ENCODE assay signal across 17 cellular contexts in genomic region chr21:27363719-27364479, GRCh38.
DNase-seq lines count a peak whose midpoint lies in the region; FAIRE-seq and TF ChIP-seq lines count a peak whose summit lies in the region.
"Had no signal": no experiment of that assay in that cellular context is flagged by ENCODE, and none has a peak within 500 bp of the region (broad histone marks: within the 10 kb centered on the region; RNA-seq: fewer than 3 reads in every experiment).

No MANE protein-coding gene starts in this region.

- TF ChIP-seq RAD21 in SK-N-SH (IDR thresholded peaks at IDR 0.05; ENCODE audit: low read length) = no peak

- no peaks in the 10 kb centered on the region for H3K79me2 ChIP-seq in SK-N-SH (ENCODE audit: insufficient read depth)

- H3K36me3 Mint-ChIP-seq in CD8-positive, alpha-beta memory T cell = no peaks in the 10 kb centered on the region

- H3K27me3 Mint-ChIP-seq in CD8-positive, alpha-beta memory T cell = no peaks in the 10 kb centered on the region
- H3K27me3 Mint-ChIP-seq: CD4-positive, alpha-beta T cell had no signal

- 49% methylated on average over 3 of the region's 3 CpGs for WGBS in SK-N-SH (ENCODE audit: low lambda C conversion rate)

- H3K4me2 ChIP-seq in SK-N-SH = no peak overlapping the region

- no peak overlapping the region for H3K4me3 ChIP-seq in AG10803 (ENCODE audit: low read length)
- H3K4me3 ChIP-seq in SK-N-SH (ENCODE audit: low read depth in 2 of 2, low read length in 1 of 2) = no peak overlapping the region
- H3K4me3 ChIP-seq in CD8-positive, alpha-beta memory T cell (ENCODE audit: low read length) = no peak overlapping the region
- H3K4me3 ChIP-seq: HAP-1 had no signal

- no peaks in the 10 kb centered on the region for H4K20me1 ChIP-seq in SK-N-SH (ENCODE audit: insufficient read depth)

- no peak for TF ChIP-seq CTCF in AG10803 (conservative IDR thresholded peaks at IDR 0.05; ENCODE audit: low read length)
- TF ChIP-seq CTCF in SK-N-SH (IDR thresholded peaks at IDR 0.05) = no peak

- H3K27ac ChIP-seq in SK-N-SH (ENCODE audit: low read depth in 2 of 2, low read length in 1 of 2) = peak overlapping the region; percentile 24 to 76; a peak in 2 of 4 replicates
- H3K27ac ChIP-seq in CD8-positive, alpha-beta memory T cell (ENCODE audit: low read depth, low read length) = no peak overlapping the region
- H3K27ac ChIP-seq: C4-2B had no signal

- H3K4me1 Mint-ChIP-seq in CD8-positive, alpha-beta memory T cell = no peaks in the 10 kb centered on the region

- peak in 1 of 2 experiments; percentile 73; a peak in 1 of 4 replicates for TF ChIP-seq EP300 in SK-N-SH (IDR thresholded peaks at IDR 0.05; ENCODE audit: borderline replicate concordance in 1 of 2, low read depth in 1 of 2, low read length in 1 of 2)

- no peaks in the 10 kb centered on the region for H3K9me3 ChIP-seq in SK-N-SH
- no peaks in the 10 kb centered on the region for H3K9me3 ChIP-seq in CD8-positive, alpha-beta memory T cell (ENCODE audit: low read length)
- H3K9me3 ChIP-seq: HAP-1 had no signal

- DNase-seq in AG10803 (ENCODE audit: low read depth) (peak; percentile 31), SK-N-SH (no peak), fibroblast of gingiva (ENCODE audit: low read depth) (peak; percentile 19), urothelium cell line (ENCODE audit: low spot score) (no peak), OCI-M1 (lab: John Stamatoyannopoulos, UW) (no peak), NCI-H526 treated with DMSO at 0.1 percent for 48 hours (lab: John Stamatoyannopoulos, UW) (no peak)
- DNase-seq in CD8-positive, alpha-beta memory T cell = no peak
- DNase-seq: 8988T; AML-193; CD4-positive, alpha-beta T cell; DMS153; DMS79; GDM1 had no signal

- no peak overlapping the region for H3K27ac Mint-ChIP-seq in CD8-positive, alpha-beta memory T cell
- H3K27ac Mint-ChIP-seq: CD4-positive, alpha-beta T cell had no signal

- H3K4me1 ChIP-seq in SK-N-SH (ENCODE audit: control insufficient read depth in 1 of 2, insufficient read depth in 2 of 2, low read depth in 1 of 2, low read length in 1 of 2) = no peaks in the 10 kb centered on the region; a peak in 1 of 4 replicates
- H3K4me1 ChIP-seq in CD8-positive, alpha-beta memory T cell (ENCODE audit: insufficient read depth, low read length) = no peaks in the 10 kb centered on the region
- H3K4me1 ChIP-seq: HAP-1 had no signal

- POLR2A ChIA-PET in SK-N-SH (lab: Yijun Ruan, JAX) = no interaction called here
- POLR2A ChIA-PET in CD8-positive, alpha-beta memory T cell (lab: Charles Lee) = no interaction called here

- CTCF ChIA-PET in SK-N-SH (lab: Yijun Ruan, JAX) = no interaction called here
- CTCF ChIA-PET in CD8-positive, alpha-beta memory T cell (lab: Charles Lee) = no interaction called here

- no peaks in the 10 kb centered on the region for H3K9me2 ChIP-seq in SK-N-SH

- H2AFZ ChIP-seq in SK-N-SH (ENCODE audit: low read depth) = no peak overlapping the region

- no peaks in the 10 kb centered on the region for H3K27me3 ChIP-seq in SK-N-SH (ENCODE audit: insufficient read depth)
- no peaks in the 10 kb centered on the region for H3K27me3 ChIP-seq in CD8-positive, alpha-beta memory T cell (ENCODE audit: insufficient read depth, low read length, poor library complexity, severe bottlenecking)

- no peak overlapping the region for H3K4me3 Mint-ChIP-seq in CD8-positive, alpha-beta memory T cell
- H3K4me3 Mint-ChIP-seq: CD4-positive, alpha-beta T cell had no signal

- H3F3A ChIP-seq in SK-N-SH (replicated peaks; ENCODE audit: insufficient read depth) = peaks cover 3% of the 10 kb centered on the region

- H3K36me3 ChIP-seq in SK-N-SH (replicated peaks in 1 of 2; ENCODE audit: control insufficient read depth in 1 of 2, insufficient read depth in 2 of 2, low read length in 1 of 2) = no peaks in the 10 kb centered on the region
- no peaks in the 10 kb centered on the region for H3K36me3 ChIP-seq in CD8-positive, alpha-beta memory T cell (ENCODE audit: insufficient read depth, low read length)
- H3K36me3 ChIP-seq: HAP-1 had no signal

- peaks cover 0 to 15% (median 4%) of the 10 kb centered on the region in 5 donors for H3K9me3 Mint-ChIP-seq in CD8-positive, alpha-beta memory T cell
- H3K9me3 Mint-ChIP-seq: CD4-positive, alpha-beta T cell had no signal

- H3K9ac ChIP-seq in SK-N-SH = no peak overlapping the region

- peak; percentile 96 for FAIRE-seq in urothelium cell line (lab: Jason Lieb, UNC)
- FAIRE-seq: GM12892, GM18507 had no signal

TF ChIP-seq in SK-N-SH, 30 proteins besides CTCF, POLR2A, EP300 and RAD21:
- TF ChIP-seq GATA2 (CRISPR knock-in tag; IDR thresholded peaks at IDR 0.05) (no peak), TEAD4 (IDR thresholded peaks at IDR 0.05; ENCODE audit: borderline replicate concordance, insufficient read depth) (0 out of 2 replicates have a peak, but pooled peaks have one; percentile 25), FOXM1 (IDR thresholded peaks at IDR 0.05; ENCODE audit: low read depth) (0 out of 2 replicates have a peak, but pooled peaks have one; percentile 46), JUND (IDR thresholded peaks at IDR 0.05) (peak; percentile 52), YY1 (IDR thresholded peaks at IDR 0.05; ENCODE audit: low read depth) (no peak), TCF12 (IDR thresholded peaks at IDR 0.05) (peak; percentile 94), CHD2 (IDR thresholded peaks at IDR 0.05; ENCODE audit: low read length, partially characterized antibody) (no peak), MXI1 (IDR thresholded peaks at IDR 0.05; ENCODE audit: low read depth, low read length) (no peak), NFIC (IDR thresholded peaks at IDR 0.05; ENCODE audit: borderline replicate concordance) (no peak), POLR2AphosphoS5 (IDR thresholded peaks at IDR 0.05; ENCODE audit: low read depth, low read length) (peak; percentile 43; the same call in 1 of the 2 replicates), SMC3 (IDR thresholded peaks at IDR 0.05; ENCODE audit: low read depth, low read length) (no peak), PBX3 (IDR thresholded peaks at IDR 0.05) (peak; percentile 88), FOSL2 (IDR thresholded peaks at IDR 0.05; ENCODE audit: borderline replicate concordance, low read depth) (peak; percentile 17; the same call in 1 of the 2 replicates), MEF2A (IDR thresholded peaks at IDR 0.05; ENCODE audit: borderline replicate concordance, low read depth) (peak; percentile 89)
TF ChIP-seq in SK-N-SH: peak in this region for 8.

Comparison
In these comparisons a context has a peak if more than half of its experiments do, and no peak if none do; other contexts are left out.
1. DNase-seq: peak in AG10803 (single experiment) and fibroblast of gingiva (single experiment); none in SK-N-SH (single experiment), urothelium cell line (single experiment), CD8-positive, alpha-beta memory T cell (0 of 5), OCI-M1 (single experiment) and NCI-H526 treated with DMSO at 0.1 percent for 48 hours (single experiment).